9 cellular contexts compared by ENCODE assay signal in genomic region chr7:29563590-29564454, GRCh38. TPM values are rescaled to one million over a fixed set of nuclear protein-coding genes. Genes with fewer than 3 reads are reported as not detected.
DNase-seq lines count a peak whose midpoint lies in the region; ATAC-seq and TF ChIP-seq lines count a peak whose summit lies in the region.
"Had no signal": no experiment of that assay in that cellular context is flagged by ENCODE, and none has a peak within 500 bp of the region (broad histone marks: within the 10 kb centered on the region; RNA-seq: fewer than 3 reads in every experiment).

PRR15 (plus strand) TSS chr7:29563835; CDS start chr7:29566330, 2,495 bp downstream.

- H3K27ac ChIP-seq in iPS-18a (ENCODE audit: low read length) (no peak within 1 kb of the TSS), sigmoid colon (peak within 1 kb of the TSS in 3 of 4 donors; percentile 4 to 34 (median 29))

- 0 to 1% methylated on average over 70 of the region's 70 CpGs for WGBS in sigmoid colon, 2 donors

- TF ChIP-seq CTCF in sigmoid colon (IDR thresholded peaks at IDR 0.05): no peak

- no peaks in the 10 kb centered on the region for H3K36me3 ChIP-seq in iPS-18a (ENCODE audit: control insufficient read depth, low read depth, low read length)
- H3K36me3 ChIP-seq in sigmoid colon: no peaks in the 10 kb centered on the region

- ATAC-seq in HG03520 (IDR thresholded peaks at IDR 0.05; ENCODE audit: unreplicated experiment): no peak

- H3K4me1 ChIP-seq in iPS-18a (ENCODE audit: control insufficient read depth, low read depth, low read length) (peaks cover 16% of the 10 kb centered on the region), sigmoid colon (peaks cover 0 to 40% (median 35%) of the 10 kb centered on the region in 4 donors)

- H3K9ac ChIP-seq in iPS-18a (ENCODE audit: low read length): peak within 1 kb of the TSS; percentile 53

- DNase-seq in Daoy (ENCODE audit: low read depth) (peak; percentile 70), NCI-H1436 treated with DMSO at 0.1 percent for 48 hours (lab: John Stamatoyannopoulos, UW) (peak; percentile 24), astrocyte of the hippocampus (ENCODE audit: low read depth, low spot score) (peak; percentile 50), sigmoid colon (peak; percentile 63), NCI-H524 treated with DMSO at 0.1 percent for 48 hours (lab: John Stamatoyannopoulos, UW) (no peak), GM19240 (ENCODE audit: insufficient read length, low spot score) (no peak)

- TF ChIP-seq POLR2A in sigmoid colon (IDR thresholded peaks at IDR 0.05): peak in 1 of 2 donors; percentile 65

- H3K4me3 ChIP-seq in iPS-18a (ENCODE audit: low read length) (peak within 1 kb of the TSS; percentile 92), sigmoid colon (peak within 1 kb of the TSS; percentile 33 to 59 (median 50))

- H3K9me3 ChIP-seq in iPS-18a (ENCODE audit: control insufficient read depth, low read depth, low read length): no peaks in the 10 kb centered on the region
- H3K9me3 ChIP-seq in sigmoid colon: no peaks in the 10 kb centered on the region

- peaks cover 58% of the 10 kb centered on the region for H3K27me3 ChIP-seq in iPS-18a (ENCODE audit: control insufficient read depth, insufficient read depth, low read length)
- peaks cover 5 to 67% (median 52%) of the 10 kb centered on the region in 3 donors for H3K27me3 ChIP-seq in sigmoid colon

- no peak for TF ChIP-seq EP300 in sigmoid colon (IDR thresholded peaks at IDR 0.05)

- intact Hi-C loops in sigmoid colon (cut with DNase I): loop anchor here (5.0 kb wide), 1 partner anchor 82 kb away; no protein-coding TSS in a partner anchor

RNA-seq across cellular contexts. Expression of gene PRR15, which starts in this region (rescaled TPM):
- total RNA-seq in Daoy (2014; rRNA removed; shearing (Covaris generic)): 2.3 and 3.5 TPM in 2 replicates
- total RNA-seq in sigmoid colon: under 1 TPM in 1 of 4 donors, not detected in 3; 0.27 TPM
- polyA plus RNA-seq in sigmoid colon: 100 to 1,000 TPM; 104 to 318 (median 228) TPM
- total RNA-seq: SK-MEL-5 had no signal

Comparison
In these comparisons a context has a peak if more than half of its experiments do, and no peak if none do; other contexts are left out.
1. DNase-seq: peak in Daoy (single experiment), NCI-H1436 treated with DMSO at 0.1 percent for 48 hours (single experiment), astrocyte of the hippocampus (single experiment) and sigmoid colon (single experiment); none in NCI-H524 treated with DMSO at 0.1 percent for 48 hours (single experiment) and GM19240 (single experiment).